ENCODE assay signal across 14 cellular contexts in genomic region chr1:170789063-170789462, GRCh38.
"Had no signal": no experiment of that assay in that cellular context is flagged by ENCODE, and none has a peak within 500 bp of the region (broad histone marks: within the 10 kb centered on the region; RNA-seq: fewer than 3 reads in every experiment).

No MANE protein-coding gene starts in this region.

- H3K27me3 ChIP-seq: adrenal gland, heart right ventricle, left lung, vagina had no signal

- H3K9me3 ChIP-seq: adrenal gland, left lung, vagina had no signal

- H3K27ac ChIP-seq: adrenal gland, coronary artery, heart right ventricle, left lung, vagina had no signal

- H3K4me3 ChIP-seq: adrenal gland, coronary artery, heart right ventricle, left lung, vagina had no signal

- ATAC-seq: heart right ventricle, left lung, natural killer cell had no signal

- H3K36me3 ChIP-seq: adrenal gland, heart right ventricle, left lung, vagina had no signal

- H3K4me1 ChIP-seq: adrenal gland, heart right ventricle, left lung, vagina had no signal

- DNase-seq: activated CD4-positive, alpha-beta T cell treated with anti-CD3 and anti-CD28 coated beads, Interleukin-2, amount 50 U/mL, for 4 hours; activated naive CD4-positive, alpha-beta T cell treated with anti-CD3 and anti-CD28 coated beads, Interleukin-2, amount 50 U/mL, for 16 hours; activated T-cell treated with anti-CD3 and anti-CD28 coated beads, Interleukin-2, amount 50 U/mL, for 1 hour; adrenal gland; caudate nucleus; effector CD8-positive, alpha-beta T cell; heart right ventricle; islet precursor cell; left lung; natural killer cell; posterior cingulate gyrus; small intestine had no signal
